Comparison of ENCODE assay signal across 1 cellular context in the genomic region with DNA sequence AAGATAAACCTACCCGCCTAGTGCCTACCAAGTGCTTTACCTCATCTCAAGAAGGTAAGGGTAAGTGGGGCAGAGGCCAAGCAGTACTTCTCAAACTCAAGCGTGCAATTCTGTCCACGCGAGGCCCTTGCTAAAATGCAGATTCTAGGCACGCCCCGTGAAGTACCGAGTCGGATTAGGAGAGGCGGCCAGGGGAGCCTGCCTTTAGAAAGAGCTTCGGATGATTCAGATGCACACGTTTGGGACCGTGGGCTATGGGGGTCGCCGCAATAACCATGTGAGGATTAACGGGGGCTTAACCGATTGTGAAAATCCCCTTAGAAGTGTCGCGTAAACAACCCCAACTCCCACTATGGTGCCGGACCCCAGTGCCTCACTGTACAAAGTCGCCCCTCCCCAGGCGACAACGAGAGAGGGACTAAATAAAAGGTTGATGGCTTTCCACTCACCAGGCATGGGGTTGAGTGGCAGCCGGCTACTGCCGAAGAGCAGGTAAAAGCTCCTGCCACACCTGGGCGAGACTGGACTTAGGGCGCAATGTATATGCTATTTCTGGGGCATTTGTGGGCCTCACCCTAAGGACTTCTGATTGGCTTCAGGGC.
TF ChIP-seq lines count a peak whose summit lies in the region.

No MANE protein-coding gene starts in this region.

TF ChIP-seq in HepG2, 621 proteins besides CTCF, POLR2A, EP300 and RAD21 (continued from another document and continues in another):
- TF ChIP-seq, protein P1, sequence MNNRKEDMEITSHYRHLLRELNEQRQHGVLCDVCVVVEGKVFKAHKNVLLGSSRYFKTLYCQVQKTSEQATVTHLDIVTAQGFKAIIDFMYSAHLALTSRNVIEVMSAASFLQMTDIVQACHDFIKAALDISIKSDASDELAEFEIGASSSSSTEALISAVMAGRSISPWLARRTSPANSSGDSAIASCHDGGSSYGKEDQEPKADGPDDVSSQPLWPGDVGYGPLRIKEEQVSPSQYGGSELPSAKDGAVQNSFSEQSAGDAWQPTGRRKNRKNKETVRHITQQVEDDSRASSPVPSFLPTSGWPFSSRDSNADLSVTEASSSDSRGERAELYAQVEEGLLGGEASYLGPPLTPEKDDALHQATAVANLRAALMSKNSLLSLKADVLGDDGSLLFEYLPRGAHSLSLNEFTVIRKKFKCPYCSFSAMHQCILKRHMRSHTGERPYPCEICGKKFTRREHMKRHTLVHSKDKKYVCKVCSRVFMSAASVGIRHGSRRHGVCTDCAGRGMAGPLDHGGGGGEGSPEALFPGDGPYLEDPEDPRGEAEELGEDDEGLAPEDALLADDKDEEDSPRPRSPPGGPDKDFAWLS (CRISPR knock-in tag; IDR thresholded peaks at IDR 0.05; ENCODE audit: borderline replicate concordance) = no peak
- TF ChIP-seq, protein P2, sequence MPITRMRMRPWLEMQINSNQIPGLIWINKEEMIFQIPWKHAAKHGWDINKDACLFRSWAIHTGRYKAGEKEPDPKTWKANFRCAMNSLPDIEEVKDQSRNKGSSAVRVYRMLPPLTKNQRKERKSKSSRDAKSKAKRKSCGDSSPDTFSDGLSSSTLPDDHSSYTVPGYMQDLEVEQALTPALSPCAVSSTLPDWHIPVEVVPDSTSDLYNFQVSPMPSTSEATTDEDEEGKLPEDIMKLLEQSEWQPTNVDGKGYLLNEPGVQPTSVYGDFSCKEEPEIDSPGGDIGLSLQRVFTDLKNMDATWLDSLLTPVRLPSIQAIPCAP (CRISPR knock-in tag; IDR thresholded peaks at IDR 0.05; ENCODE audit: low read depth) = no peak
- peak; percentile 86 for TF ChIP-seq TARDBP (CRISPR knock-in tag; IDR thresholded peaks at IDR 0.05)
- TF ChIP-seq GATA4 (IDR thresholded peaks at IDR 0.05; ENCODE audit: borderline replicate concordance, low read depth) = peak; percentile 72; the same call in 1 of the 2 replicates
- TF ChIP-seq ZNF430 (CRISPR knock-in tag; IDR thresholded peaks at IDR 0.05) = no peak
- TF ChIP-seq, protein P3, sequence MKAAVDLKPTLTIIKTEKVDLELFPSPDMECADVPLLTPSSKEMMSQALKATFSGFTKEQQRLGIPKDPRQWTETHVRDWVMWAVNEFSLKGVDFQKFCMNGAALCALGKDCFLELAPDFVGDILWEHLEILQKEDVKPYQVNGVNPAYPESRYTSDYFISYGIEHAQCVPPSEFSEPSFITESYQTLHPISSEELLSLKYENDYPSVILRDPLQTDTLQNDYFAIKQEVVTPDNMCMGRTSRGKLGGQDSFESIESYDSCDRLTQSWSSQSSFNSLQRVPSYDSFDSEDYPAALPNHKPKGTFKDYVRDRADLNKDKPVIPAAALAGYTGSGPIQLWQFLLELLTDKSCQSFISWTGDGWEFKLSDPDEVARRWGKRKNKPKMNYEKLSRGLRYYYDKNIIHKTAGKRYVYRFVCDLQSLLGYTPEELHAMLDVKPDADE (CRISPR knock-in tag; IDR thresholded peaks at IDR 0.05) = no peak
- TF ChIP-seq, protein P4, sequence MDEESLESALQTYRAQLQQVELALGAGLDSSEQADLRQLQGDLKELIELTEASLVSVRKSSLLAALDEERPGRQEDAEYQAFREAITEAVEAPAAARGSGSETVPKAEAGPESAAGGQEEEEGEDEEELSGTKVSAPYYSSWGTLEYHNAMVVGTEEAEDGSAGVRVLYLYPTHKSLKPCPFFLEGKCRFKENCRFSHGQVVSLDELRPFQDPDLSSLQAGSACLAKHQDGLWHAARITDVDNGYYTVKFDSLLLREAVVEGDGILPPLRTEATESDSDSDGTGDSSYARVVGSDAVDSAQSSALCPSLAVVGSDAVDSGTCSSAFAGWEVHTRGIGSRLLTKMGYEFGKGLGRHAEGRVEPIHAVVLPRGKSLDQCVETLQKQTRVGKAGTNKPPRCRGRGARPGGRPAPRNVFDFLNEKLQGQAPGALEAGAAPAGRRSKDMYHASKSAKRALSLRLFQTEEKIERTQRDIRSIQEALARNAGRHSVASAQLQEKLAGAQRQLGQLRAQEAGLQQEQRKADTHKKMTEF (CRISPR knock-in tag; IDR thresholded peaks at IDR 0.05) = peak; percentile 32; the same call in 1 of the 2 replicates
- TF ChIP-seq ZKSCAN1 (IDR thresholded peaks at IDR 0.05; ENCODE audit: low read length) = no peak
- TF ChIP-seq, protein P5, sequence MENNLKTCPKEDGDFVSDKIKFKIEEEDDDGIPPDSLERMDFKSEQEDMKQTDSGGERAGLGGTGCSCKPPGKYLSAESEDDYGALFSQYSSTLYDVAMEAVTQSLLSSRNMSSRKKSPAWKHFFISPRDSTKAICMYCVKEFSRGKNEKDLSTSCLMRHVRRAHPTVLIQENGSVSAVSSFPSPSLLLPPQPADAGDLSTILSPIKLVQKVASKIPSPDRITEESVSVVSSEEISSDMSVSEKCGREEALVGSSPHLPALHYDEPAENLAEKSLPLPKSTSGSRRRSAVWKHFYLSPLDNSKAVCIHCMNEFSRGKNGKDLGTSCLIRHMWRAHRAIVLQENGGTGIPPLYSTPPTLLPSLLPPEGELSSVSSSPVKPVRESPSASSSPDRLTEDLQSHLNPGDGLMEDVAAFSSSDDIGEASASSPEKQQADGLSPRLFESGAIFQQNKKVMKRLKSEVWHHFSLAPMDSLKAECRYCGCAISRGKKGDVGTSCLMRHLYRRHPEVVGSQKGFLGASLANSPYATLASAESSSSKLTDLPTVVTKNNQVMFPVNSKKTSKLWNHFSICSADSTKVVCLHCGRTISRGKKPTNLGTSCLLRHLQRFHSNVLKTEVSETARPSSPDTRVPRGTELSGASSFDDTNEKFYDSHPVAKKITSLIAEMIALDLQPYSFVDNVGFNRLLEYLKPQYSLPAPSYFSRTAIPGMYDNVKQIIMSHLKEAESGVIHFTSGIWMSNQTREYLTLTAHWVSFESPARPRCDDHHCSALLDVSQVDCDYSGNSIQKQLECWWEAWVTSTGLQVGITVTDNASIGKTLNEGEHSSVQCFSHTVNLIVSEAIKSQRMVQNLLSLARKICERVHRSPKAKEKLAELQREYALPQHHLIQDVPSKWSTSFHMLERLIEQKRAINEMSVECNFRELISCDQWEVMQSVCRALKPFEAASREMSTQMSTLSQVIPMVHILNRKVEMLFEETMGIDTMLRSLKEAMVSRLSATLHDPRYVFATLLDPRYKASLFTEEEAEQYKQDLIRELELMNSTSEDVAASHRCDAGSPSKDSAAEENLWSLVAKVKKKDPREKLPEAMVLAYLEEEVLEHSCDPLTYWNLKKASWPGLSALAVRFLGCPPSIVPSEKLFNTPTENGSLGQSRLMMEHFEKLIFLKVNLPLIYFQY (CRISPR knock-in tag; IDR thresholded peaks at IDR 0.05; ENCODE audit: borderline replicate concordance) = peak; percentile 43; the same call in 1 of the 2 replicates
- TF ChIP-seq THAP11 (CRISPR knock-in tag; IDR thresholded peaks at IDR 0.05) = no peak
- 0 out of 2 replicates have a peak, but pooled peaks have one; percentile 18 for TF ChIP-seq XBP1 (CRISPR knock-in tag; IDR thresholded peaks at IDR 0.05)
- no peak for TF ChIP-seq ZNF333 (CRISPR knock-in tag; IDR thresholded peaks at IDR 0.05; ENCODE audit: borderline replicate concordance)
- no peak for TF ChIP-seq PAF1 (CRISPR knock-in tag; IDR thresholded peaks at IDR 0.05)
- TF ChIP-seq, protein P6, sequence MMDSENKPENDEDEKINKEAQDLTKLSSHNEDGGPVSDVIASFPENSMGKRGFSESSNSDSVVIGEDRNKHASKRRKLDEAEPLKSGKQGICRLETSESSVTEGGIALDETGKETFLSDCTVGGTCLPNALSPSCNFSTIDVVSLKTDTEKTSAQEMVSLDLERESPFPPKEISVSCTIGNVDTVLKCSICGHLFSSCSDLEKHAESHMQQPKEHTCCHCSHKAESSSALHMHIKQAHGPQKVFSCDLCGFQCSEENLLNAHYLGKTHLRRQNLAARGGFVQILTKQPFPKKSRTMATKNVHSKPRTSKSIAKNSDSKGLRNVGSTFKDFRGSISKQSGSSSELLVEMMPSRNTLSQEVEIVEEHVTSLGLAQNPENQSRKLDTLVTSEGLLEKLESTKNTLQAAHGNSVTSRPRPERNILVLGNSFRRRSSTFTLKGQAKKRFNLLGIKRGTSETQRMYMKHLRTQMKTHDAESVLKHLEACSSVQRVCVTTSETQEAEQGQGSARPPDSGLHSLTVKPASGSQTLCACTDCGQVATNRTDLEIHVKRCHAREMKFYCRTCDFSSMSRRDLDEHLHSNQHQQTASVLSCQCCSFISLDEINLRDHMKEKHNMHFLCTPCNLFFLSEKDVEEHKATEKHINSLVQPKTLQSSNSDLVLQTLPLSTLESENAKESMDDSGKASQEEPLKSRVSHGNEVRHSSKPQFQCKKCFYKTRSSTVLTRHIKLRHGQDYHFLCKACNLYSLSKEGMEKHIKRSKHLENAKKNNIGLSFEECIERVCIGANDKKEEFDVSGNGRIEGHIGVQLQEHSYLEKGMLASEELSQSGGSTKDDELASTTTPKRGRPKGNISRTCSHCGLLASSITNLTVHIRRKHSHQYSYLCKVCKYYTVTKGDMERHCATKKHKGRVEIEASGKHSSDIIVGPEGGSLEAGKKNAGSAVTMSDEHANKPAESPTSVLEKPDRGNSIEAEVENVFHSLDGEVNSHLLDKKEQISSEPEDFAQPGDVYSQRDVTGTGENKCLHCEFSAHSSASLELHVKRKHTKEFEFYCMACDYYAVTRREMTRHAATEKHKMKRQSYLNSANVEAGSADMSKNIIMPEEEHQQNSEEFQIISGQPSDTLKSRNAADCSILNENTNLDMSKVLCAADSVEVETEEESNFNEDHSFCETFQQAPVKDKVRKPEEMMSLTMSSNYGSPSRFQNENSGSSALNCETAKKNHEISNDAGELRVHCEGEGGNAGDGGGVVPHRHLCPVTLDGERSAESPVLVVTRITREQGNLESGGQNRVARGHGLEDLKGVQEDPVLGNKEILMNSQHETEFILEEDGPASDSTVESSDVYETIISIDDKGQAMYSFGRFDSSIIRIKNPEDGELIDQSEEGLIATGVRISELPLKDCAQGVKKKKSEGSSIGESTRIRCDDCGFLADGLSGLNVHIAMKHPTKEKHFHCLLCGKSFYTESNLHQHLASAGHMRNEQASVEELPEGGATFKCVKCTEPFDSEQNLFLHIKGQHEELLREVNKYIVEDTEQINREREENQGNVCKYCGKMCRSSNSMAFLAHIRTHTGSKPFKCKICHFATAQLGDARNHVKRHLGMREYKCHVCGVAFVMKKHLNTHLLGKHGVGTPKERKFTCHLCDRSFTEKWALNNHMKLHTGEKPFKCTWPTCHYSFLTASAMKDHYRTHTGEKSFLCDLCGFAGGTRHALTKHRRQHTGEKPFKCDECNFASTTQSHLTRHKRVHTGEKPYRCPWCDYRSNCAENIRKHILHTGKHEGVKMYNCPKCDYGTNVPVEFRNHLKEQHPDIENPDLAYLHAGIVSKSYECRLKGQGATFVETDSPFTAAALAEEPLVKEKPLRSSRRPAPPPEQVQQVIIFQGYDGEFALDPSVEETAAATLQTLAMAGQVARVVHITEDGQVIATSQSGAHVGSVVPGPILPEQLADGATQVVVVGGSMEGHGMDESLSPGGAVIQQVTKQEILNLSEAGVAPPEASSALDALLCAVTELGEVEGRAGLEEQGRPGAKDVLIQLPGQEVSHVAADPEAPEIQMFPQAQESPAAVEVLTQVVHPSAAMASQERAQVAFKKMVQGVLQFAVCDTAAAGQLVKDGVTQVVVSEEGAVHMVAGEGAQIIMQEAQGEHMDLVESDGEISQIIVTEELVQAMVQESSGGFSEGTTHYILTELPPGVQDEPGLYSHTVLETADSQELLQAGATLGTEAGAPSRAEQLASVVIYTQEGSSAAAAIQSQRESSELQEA (CRISPR knock-in tag; IDR thresholded peaks at IDR 0.05; ENCODE audit: not compliant biosample characterization) = no peak
- peak; percentile 57 for TF ChIP-seq ZNF605 (CRISPR knock-in tag; IDR thresholded peaks at IDR 0.05)
- no peak for TF ChIP-seq CBX1 (IDR thresholded peaks at IDR 0.05; ENCODE audit: low read depth)
- TF ChIP-seq KMT2B (CRISPR knock-in tag; IDR thresholded peaks at IDR 0.05) = peak; percentile 65; the same call in 1 of the 2 replicates
- no peak for TF ChIP-seq ZNF567 (CRISPR knock-in tag; IDR thresholded peaks at IDR 0.05; ENCODE audit: borderline replicate concordance)
- TF ChIP-seq JUNB (CRISPR knock-in tag; IDR thresholded peaks at IDR 0.05; ENCODE audit: borderline replicate concordance) = no peak
- TF ChIP-seq ZFP41 (CRISPR knock-in tag; IDR thresholded peaks at IDR 0.05; ENCODE audit: borderline replicate concordance) = no peak
- no peak for TF ChIP-seq ZNF543 (CRISPR knock-in tag; IDR thresholded peaks at IDR 0.05)
- TF ChIP-seq SMC3 (IDR thresholded peaks at IDR 0.05; ENCODE audit: low read length) = no peak
- TF ChIP-seq RCOR2 (CRISPR knock-in tag; IDR thresholded peaks at IDR 0.05) = no peak
- peak in 1 of 2 experiments; percentile 71; a peak in 1 of 4 replicates for TF ChIP-seq KLF16 (CRISPR knock-in tag; IDR thresholded peaks at IDR 0.05)
- TF ChIP-seq GABPA (IDR thresholded peaks at IDR 0.05; ENCODE audit: low read depth, low read length) = no peak
- no peak for TF ChIP-seq GABPA (CRISPR knock-in tag; IDR thresholded peaks at IDR 0.05; ENCODE audit: low read depth)
- TF ChIP-seq, protein P7, sequence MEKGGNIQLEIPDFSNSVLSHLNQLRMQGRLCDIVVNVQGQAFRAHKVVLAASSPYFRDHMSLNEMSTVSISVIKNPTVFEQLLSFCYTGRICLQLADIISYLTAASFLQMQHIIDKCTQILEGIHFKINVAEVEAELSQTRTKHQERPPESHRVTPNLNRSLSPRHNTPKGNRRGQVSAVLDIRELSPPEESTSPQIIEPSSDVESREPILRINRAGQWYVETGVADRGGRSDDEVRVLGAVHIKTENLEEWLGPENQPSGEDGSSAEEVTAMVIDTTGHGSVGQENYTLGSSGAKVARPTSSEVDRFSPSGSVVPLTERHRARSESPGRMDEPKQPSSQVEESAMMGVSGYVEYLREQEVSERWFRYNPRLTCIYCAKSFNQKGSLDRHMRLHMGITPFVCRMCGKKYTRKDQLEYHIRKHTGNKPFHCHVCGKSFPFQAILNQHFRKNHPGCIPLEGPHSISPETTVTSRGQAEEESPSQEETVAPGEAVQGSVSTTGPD (CRISPR knock-in tag; IDR thresholded peaks at IDR 0.05) = no peak
- no peak; the same call in 1 of the 2 replicates for TF ChIP-seq HES4 (CRISPR knock-in tag; IDR thresholded peaks at IDR 0.05; ENCODE audit: borderline replicate concordance)
- peak; percentile 40; the same call in 1 of the 2 replicates for TF ChIP-seq GATAD2A (CRISPR knock-in tag; IDR thresholded peaks at IDR 0.05)
- TF ChIP-seq PRMT3 (CRISPR knock-in tag; IDR thresholded peaks at IDR 0.05; ENCODE audit: borderline replicate concordance, low read depth) = no peak
- no peak for TF ChIP-seq ZNF468 (CRISPR knock-in tag; IDR thresholded peaks at IDR 0.05)
- TF ChIP-seq, protein P8, sequence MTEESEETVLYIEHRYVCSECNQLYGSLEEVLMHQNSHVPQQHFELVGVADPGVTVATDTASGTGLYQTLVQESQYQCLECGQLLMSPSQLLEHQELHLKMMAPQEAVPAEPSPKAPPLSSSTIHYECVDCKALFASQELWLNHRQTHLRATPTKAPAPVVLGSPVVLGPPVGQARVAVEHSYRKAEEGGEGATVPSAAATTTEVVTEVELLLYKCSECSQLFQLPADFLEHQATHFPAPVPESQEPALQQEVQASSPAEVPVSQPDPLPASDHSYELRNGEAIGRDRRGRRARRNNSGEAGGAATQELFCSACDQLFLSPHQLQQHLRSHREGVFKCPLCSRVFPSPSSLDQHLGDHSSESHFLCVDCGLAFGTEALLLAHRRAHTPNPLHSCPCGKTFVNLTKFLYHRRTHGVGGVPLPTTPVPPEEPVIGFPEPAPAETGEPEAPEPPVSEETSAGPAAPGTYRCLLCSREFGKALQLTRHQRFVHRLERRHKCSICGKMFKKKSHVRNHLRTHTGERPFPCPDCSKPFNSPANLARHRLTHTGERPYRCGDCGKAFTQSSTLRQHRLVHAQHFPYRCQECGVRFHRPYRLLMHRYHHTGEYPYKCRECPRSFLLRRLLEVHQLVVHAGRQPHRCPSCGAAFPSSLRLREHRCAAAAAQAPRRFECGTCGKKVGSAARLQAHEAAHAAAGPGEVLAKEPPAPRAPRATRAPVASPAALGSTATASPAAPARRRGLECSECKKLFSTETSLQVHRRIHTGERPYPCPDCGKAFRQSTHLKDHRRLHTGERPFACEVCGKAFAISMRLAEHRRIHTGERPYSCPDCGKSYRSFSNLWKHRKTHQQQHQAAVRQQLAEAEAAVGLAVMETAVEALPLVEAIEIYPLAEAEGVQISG (CRISPR knock-in tag; IDR thresholded peaks at IDR 0.05) = peak; percentile 68; the same call in 1 of the 2 replicates
- peak; percentile 61; the same call in 1 of the 2 replicates for TF ChIP-seq ZNF329 (CRISPR knock-in tag; IDR thresholded peaks at IDR 0.05; ENCODE audit: low read depth)
